15 cellular contexts compared by ENCODE assay signal in the genomic region with DNA sequence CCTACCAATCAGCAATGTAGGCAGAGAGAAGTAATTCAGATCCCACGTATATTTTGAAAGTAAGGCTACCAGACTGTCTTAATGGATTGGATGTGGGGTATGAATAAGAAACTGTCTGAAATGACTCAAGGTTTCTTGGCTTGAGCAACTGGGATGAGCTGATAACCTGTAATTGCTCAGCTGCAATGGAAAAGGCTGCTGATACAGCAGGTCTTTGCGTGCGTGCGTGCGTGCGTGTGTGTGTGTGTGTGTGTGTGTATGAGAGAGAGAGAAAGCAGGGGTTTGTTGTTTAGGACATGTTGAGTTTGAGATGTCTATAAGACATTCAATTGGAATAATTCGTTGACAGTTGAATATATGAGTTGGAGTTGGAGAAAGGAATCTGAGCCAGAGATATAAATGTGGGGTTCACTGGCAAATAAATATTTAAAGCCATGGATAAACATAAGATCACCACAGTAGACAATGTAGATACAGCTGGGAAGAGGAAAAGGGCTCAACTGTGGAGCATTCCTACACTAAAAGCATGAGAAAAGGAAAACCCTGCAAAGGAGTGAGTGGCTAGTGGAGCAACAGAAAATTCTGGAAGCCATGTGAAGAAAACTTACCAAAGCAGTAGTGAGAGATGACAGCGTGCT.
A peak's percentile ranks its signal among the peaks of the same experiment; 100 is the strongest.
DNase-seq lines count a peak whose midpoint lies in the region; ATAC-seq lines count a peak whose summit lies in the region.
"Had no signal": no experiment of that assay in that cellular context is flagged by ENCODE, and none has a peak within 500 bp of the region (broad histone marks: within the 10 kb centered on the region; RNA-seq: fewer than 3 reads in every experiment).

No MANE protein-coding gene starts in this region.

- H3K27ac Mint-ChIP-seq in activated T-cell treated with anti-CD3 and anti-CD28 coated beads, Interleukin-2, amount 50 U/mL, for 24 hours = peak overlapping the region; percentile 22
- peak overlapping the region; percentile 60 for H3K27ac Mint-ChIP-seq in activated T-helper 1 cell treated with anti-CD3 and anti-CD28 coated beads, Interleukin-12 subunit alpha, Interleukin-12 subunit beta, Interleukin-2, Interleukin-4 antibody, amounts not matched to agents 30 ng/mL and 10 ng/mL and 1 ng/mL, durations not matched to agents 14 hours and 24 hours and 36 hours
- H3K27ac Mint-ChIP-seq in memory B cell = peak overlapping the region; percentile 10
- H3K27ac Mint-ChIP-seq: naive thymus-derived CD4-positive, alpha-beta T cell had no signal

- H3K9me3 Mint-ChIP-seq in activated T-cell treated with anti-CD3 and anti-CD28 coated beads, Interleukin-2, amount 50 U/mL, for 24 hours = peaks cover 3% of the 10 kb centered on the region
- no peaks in the 10 kb centered on the region for H3K9me3 Mint-ChIP-seq in activated T-helper 1 cell treated with anti-CD3 and anti-CD28 coated beads, Interleukin-12 subunit alpha, Interleukin-12 subunit beta, Interleukin-2, Interleukin-4 antibody, amounts not matched to agents 30 ng/mL and 10 ng/mL and 1 ng/mL, durations not matched to agents 14 hours and 24 hours and 36 hours
- no peaks in the 10 kb centered on the region for H3K9me3 Mint-ChIP-seq in memory B cell
- H3K9me3 Mint-ChIP-seq: naive thymus-derived CD4-positive, alpha-beta T cell had no signal

- ATAC-seq in memory B cell (ENCODE audit: low read depth) = no peak
- ATAC-seq in HG02970 (IDR thresholded peaks at IDR 0.05; ENCODE audit: low FRiP score, unreplicated experiment) = no peak
- ATAC-seq: left lobe of liver; naive thymus-derived CD4-positive, alpha-beta T cell had no signal

- intact Hi-C loops in activated T-helper 1 cell treated with anti-CD3 and anti-CD28 coated beads, Interleukin-12 subunit alpha, Interleukin-12 subunit beta, Interleukin-2, Interleukin-4 antibody, amounts not matched to agents 30 ng/mL and 10 ng/mL and 1 ng/mL, durations not matched to agents 14 hours and 24 hours and 36 hours (cut with micrococcal nuclease) = no loop called here

- peaks cover 10% of the 10 kb centered on the region for H3K36me3 Mint-ChIP-seq in activated T-cell treated with anti-CD3 and anti-CD28 coated beads, Interleukin-2, amount 50 U/mL, for 24 hours (ENCODE audit: low read depth)
- H3K36me3 Mint-ChIP-seq in activated T-helper 1 cell treated with anti-CD3 and anti-CD28 coated beads, Interleukin-12 subunit alpha, Interleukin-12 subunit beta, Interleukin-2, Interleukin-4 antibody, amounts not matched to agents 30 ng/mL and 10 ng/mL and 1 ng/mL, durations not matched to agents 14 hours and 24 hours and 36 hours (ENCODE audit: low read depth) = peaks cover 6% of the 10 kb centered on the region
- peaks cover 9% of the 10 kb centered on the region for H3K36me3 Mint-ChIP-seq in memory B cell

- no peaks in the 10 kb centered on the region for H3K27me3 Mint-ChIP-seq in activated T-cell treated with anti-CD3 and anti-CD28 coated beads, Interleukin-2, amount 50 U/mL, for 24 hours
- H3K27me3 Mint-ChIP-seq in activated T-helper 1 cell treated with anti-CD3 and anti-CD28 coated beads, Interleukin-12 subunit alpha, Interleukin-12 subunit beta, Interleukin-2, Interleukin-4 antibody, amounts not matched to agents 30 ng/mL and 10 ng/mL and 1 ng/mL, durations not matched to agents 14 hours and 24 hours and 36 hours (ENCODE audit: insufficient read depth) = no peaks in the 10 kb centered on the region
- no peaks in the 10 kb centered on the region for H3K27me3 Mint-ChIP-seq in memory B cell
- H3K27me3 Mint-ChIP-seq: naive thymus-derived CD4-positive, alpha-beta T cell had no signal

- H3K4me3 Mint-ChIP-seq in activated T-cell treated with anti-CD3 and anti-CD28 coated beads, Interleukin-2, amount 50 U/mL, for 24 hours = no peak overlapping the region
- H3K4me3 Mint-ChIP-seq in activated T-helper 1 cell treated with anti-CD3 and anti-CD28 coated beads, Interleukin-12 subunit alpha, Interleukin-12 subunit beta, Interleukin-2, Interleukin-4 antibody, amounts not matched to agents 30 ng/mL and 10 ng/mL and 1 ng/mL, durations not matched to agents 14 hours and 24 hours and 36 hours = no peak overlapping the region
- no peak overlapping the region for H3K4me3 Mint-ChIP-seq in memory B cell
- H3K4me3 Mint-ChIP-seq: naive thymus-derived CD4-positive, alpha-beta T cell had no signal

- peaks cover 38% of the 10 kb centered on the region for H3K4me1 Mint-ChIP-seq in activated T-cell treated with anti-CD3 and anti-CD28 coated beads, Interleukin-2, amount 50 U/mL, for 24 hours (ENCODE audit: low read depth)
- H3K4me1 Mint-ChIP-seq in activated T-helper 1 cell treated with anti-CD3 and anti-CD28 coated beads, Interleukin-12 subunit alpha, Interleukin-12 subunit beta, Interleukin-2, Interleukin-4 antibody, amounts not matched to agents 30 ng/mL and 10 ng/mL and 1 ng/mL, durations not matched to agents 14 hours and 24 hours and 36 hours (ENCODE audit: low read depth) = peaks cover 41% of the 10 kb centered on the region
- H3K4me1 Mint-ChIP-seq in memory B cell = peaks cover 3% of the 10 kb centered on the region

- no peak for DNase-seq in activated T-cell treated with anti-CD3 and anti-CD28 coated beads, Interleukin-2, amount 50 U/mL, for 24 hours
- DNase-seq in activated T-cell treated with anti-CD3 and anti-CD28 coated beads, Interleukin-2, amount 50 U/mL, for 1 hour = no peak
- no peak for DNase-seq in activated T-helper 1 cell treated with anti-CD3 and anti-CD28 coated beads, Interleukin-12 subunit alpha, Interleukin-12 subunit beta, Interleukin-2, Interleukin-4 antibody, amounts not matched to agents 30 ng/mL and 10 ng/mL and 1 ng/mL, durations not matched to agents 14 hours and 24 hours and 36 hours (ENCODE audit: low spot score)
- DNase-seq in memory B cell (ENCODE audit: low spot score in 2 of 2) = no peak
- DNase-seq in stimulated activated CD8-positive, alpha-beta memory T cell treated with anti-CD3 and anti-CD28 coated beads, Interleukin-4, amount 100 ng/mL, for 48 hours = peak; percentile 73
- DNase-seq in HPDE6-E6E7 (ENCODE audit: extremely low spot score) = no peak
- no peak for DNase-seq in KG1 (lab: John Stamatoyannopoulos, UW)
- DNase-seq: anterior cingulate cortex, COR-L47, hypothalamus, NCI-H2081 treated with DMSO at 0.1 percent for 48 hours, NCI-H774 had no signal

Comparison
In these comparisons a context has a peak if more than half of its experiments do, and no peak if none do; other contexts are left out.
1. H3K27ac Mint-ChIP-seq: peak in every context shown above with its lines; median percentile 60 in activated T-helper 1 cell treated with anti-CD3 and anti-CD28 coated beads, Interleukin-12 subunit alpha, Interleukin-12 subunit beta, Interleukin-2, Interleukin-4 antibody, amounts not matched to agents 30 ng/mL and 10 ng/mL and 1 ng/mL, durations not matched to agents 14 hours and 24 hours and 36 hours; 22 in activated T-cell treated with anti-CD3 and anti-CD28 coated beads, Interleukin-2, amount 50 U/mL, for 24 hours; 10 in memory B cell.